Comparison of ENCODE assay signal across 1 cellular context in genomic region chr22:30596886-30597285, GRCh38.
TF ChIP-seq lines count a peak whose summit lies in the region.

No MANE protein-coding gene starts in this region.

TF ChIP-seq in GM23338, 12 proteins besides CTCF, POLR2A, EP300 and RAD21 (continued from another document):
- TF ChIP-seq, protein P1, sequence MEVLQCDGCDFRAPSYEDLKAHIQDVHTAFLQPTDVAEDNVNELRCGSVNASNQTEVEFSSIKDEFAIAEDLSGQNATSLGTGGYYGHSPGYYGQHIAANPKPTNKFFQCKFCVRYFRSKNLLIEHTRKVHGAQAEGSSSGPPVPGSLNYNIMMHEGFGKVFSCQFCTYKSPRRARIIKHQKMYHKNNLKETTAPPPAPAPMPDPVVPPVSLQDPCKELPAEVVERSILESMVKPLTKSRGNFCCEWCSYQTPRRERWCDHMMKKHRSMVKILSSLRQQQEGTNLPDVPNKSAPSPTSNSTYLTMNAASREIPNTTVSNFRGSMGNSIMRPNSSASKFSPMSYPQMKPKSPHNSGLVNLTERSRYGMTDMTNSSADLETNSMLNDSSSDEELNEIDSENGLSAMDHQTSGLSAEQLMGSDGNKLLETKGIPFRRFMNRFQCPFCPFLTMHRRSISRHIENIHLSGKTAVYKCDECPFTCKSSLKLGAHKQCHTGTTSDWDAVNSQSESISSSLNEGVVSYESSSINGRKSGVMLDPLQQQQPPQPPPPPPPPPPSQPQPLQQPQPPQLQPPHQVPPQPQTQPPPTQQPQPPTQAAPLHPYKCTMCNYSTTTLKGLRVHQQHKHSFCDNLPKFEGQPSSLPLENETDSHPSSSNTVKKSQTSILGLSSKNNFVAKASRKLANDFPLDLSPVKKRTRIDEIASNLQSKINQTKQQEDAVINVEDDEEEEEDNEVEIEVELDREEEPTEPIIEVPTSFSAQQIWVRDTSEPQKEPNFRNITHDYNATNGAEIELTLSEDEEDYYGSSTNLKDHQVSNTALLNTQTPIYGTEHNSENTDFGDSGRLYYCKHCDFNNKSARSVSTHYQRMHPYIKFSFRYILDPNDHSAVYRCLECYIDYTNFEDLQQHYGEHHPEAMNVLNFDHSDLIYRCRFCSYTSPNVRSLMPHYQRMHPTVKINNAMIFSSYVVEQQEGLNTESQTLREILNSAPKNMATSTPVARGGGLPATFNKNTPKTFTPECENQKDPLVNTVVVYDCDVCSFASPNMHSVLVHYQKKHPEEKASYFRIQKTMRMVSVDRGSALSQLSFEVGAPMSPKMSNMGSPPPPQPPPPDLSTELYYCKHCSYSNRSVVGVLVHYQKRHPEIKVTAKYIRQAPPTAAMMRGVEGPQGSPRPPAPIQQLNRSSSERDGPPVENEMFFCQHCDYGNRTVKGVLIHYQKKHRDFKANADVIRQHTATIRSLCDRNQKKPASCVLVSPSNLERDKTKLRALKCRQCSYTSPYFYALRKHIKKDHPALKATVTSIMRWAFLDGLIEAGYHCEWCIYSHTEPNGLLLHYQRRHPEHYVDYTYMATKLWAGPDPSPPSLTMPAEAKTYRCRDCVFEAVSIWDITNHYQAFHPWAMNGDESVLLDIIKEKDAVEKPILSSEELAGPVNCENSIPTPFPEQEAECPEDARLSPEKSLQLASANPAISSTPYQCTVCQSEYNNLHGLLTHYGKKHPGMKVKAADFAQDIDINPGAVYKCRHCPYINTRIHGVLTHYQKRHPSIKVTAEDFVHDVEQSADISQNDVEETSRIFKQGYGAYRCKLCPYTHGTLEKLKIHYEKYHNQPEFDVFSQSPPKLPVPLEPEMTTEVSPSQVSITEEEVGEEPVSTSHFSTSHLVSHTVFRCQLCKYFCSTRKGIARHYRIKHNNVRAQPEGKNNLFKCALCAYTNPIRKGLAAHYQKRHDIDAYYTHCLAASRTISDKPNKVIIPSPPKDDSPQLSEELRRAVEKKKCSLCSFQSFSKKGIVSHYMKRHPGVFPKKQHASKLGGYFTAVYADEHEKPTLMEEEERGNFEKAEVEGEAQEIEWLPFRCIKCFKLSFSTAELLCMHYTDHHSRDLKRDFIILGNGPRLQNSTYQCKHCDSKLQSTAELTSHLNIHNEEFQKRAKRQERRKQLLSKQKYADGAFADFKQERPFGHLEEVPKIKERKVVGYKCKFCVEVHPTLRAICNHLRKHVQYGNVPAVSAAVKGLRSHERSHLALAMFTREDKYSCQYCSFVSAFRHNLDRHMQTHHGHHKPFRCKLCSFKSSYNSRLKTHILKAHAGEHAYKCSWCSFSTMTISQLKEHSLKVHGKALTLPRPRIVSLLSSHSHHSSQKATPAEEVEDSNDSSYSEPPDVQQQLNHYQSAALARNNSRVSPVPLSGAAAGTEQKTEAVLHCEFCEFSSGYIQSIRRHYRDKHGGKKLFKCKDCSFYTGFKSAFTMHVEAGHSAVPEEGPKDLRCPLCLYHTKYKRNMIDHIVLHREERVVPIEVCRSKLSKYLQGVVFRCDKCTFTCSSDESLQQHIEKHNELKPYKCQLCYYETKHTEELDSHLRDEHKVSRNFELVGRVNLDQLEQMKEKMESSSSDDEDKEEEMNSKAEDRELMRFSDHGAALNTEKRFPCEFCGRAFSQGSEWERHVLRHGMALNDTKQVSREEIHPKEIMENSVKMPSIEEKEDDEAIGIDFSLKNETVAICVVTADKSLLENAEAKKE (CRISPR knock-in tag; IDR thresholded peaks at IDR 0.05) = no peak
- TF ChIP-seq EZH2phosphoT487 (IDR thresholded peaks at IDR 0.05; ENCODE audit: unreplicated experiment) (no peak), ZNF114 (CRISPR knock-in tag; IDR thresholded peaks at IDR 0.05) (no peak), EZH2 (IDR thresholded peaks at IDR 0.05; ENCODE audit: low read depth, unreplicated experiment) (no peak), NANOG (IDR thresholded peaks at IDR 0.05; ENCODE audit: borderline replicate concordance) (no peak), STAT1 (IDR thresholded peaks at IDR 0.05; ENCODE audit: unreplicated experiment) (no peak), JUNB (IDR thresholded peaks at IDR 0.05; ENCODE audit: unreplicated experiment) (no peak), CREB1 (CRISPR knock-in tag; IDR thresholded peaks at IDR 0.05; ENCODE audit: low read depth) (no peak), REST (IDR thresholded peaks at IDR 0.05; ENCODE audit: unreplicated experiment) (no peak)
